Comparison of ENCODE assay signal across 11 cellular contexts in the genomic region with DNA sequence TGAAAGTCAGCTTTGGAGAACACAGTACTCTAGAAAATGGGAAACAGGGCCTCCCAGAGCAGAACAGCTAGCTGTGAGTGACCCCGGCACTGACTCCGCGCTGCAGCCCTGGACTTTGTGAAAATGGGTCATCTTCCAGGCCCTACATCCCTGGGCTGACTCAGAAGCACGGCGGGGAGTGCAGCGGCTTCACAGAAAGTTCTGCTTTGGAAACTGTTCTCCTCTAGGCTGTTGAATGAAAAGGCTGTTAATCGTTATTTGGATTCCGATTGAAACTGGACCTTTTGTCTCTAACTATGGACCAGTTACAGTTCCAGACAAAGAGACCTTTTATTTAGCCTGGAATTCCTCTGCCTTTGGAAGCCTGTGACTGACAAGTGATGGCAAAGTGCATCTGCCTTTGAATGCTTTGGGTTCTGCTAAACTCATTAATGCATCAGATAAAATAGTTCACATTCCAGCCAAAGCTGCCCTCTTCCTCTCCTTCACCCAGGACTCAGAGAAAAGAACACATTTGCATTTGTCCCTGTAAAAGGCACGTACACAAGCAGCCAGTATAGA.
DNase-seq lines count a peak whose midpoint lies in the region; ATAC-seq and TF ChIP-seq lines count a peak whose summit lies in the region.
"Had no signal": no experiment of that assay in that cellular context is flagged by ENCODE, and none has a peak within 500 bp of the region (broad histone marks: within the 10 kb centered on the region; RNA-seq: fewer than 3 reads in every experiment).

No MANE protein-coding gene starts in this region.

- H3K9me3 ChIP-seq in HUES64 (ENCODE audit: insufficient read depth, low read depth, low read length): no peaks in the 10 kb centered on the region
- H3K9me3 ChIP-seq in smooth muscle cell (replicated peaks; ENCODE audit: low read depth): no peaks in the 10 kb centered on the region

- 28% methylated on average over 9 of the region's 9 CpGs for WGBS in HUES64
- WGBS in smooth muscle cell (ENCODE audit: low lambda C conversion rate): 3% methylated on average over 9 of the region's 9 CpGs

- H3K4me2 ChIP-seq in smooth muscle cell: peak overlapping the region; percentile 52

- ATAC-seq in HG02938 (IDR thresholded peaks at IDR 0.05; ENCODE audit: unreplicated experiment) (no peak), HG02840 (IDR thresholded peaks at IDR 0.05; ENCODE audit: low FRiP score, unreplicated experiment) (no peak), GM18498 (IDR thresholded peaks at IDR 0.05; ENCODE audit: unreplicated experiment) (no peak)

- H3K27ac ChIP-seq in HUES64 (ENCODE audit: low read depth, low read length) (peak overlapping the region; percentile 83), smooth muscle cell (ENCODE audit: low read depth) (peak overlapping the region; percentile 15)

- peak overlapping the region; percentile 38 for H2AFZ ChIP-seq in smooth muscle cell (ENCODE audit: low read depth)

- H3K79me2 ChIP-seq in smooth muscle cell (ENCODE audit: low read depth): no peaks in the 10 kb centered on the region

- H3K27me3 ChIP-seq in HUES64 (ENCODE audit: insufficient read depth, low read length): no peaks in the 10 kb centered on the region
- no peaks in the 10 kb centered on the region for H3K27me3 ChIP-seq in smooth muscle cell (ENCODE audit: low read depth)

- H4K20me1 ChIP-seq in smooth muscle cell (ENCODE audit: low read depth): no peaks in the 10 kb centered on the region

- H3K36me3 ChIP-seq in HUES64 (ENCODE audit: insufficient read depth, low read length) (no peaks in the 10 kb centered on the region), smooth muscle cell (ENCODE audit: low read depth) (no peaks in the 10 kb centered on the region)

- TF ChIP-seq CTCF in smooth muscle cell (IDR thresholded peaks at IDR 0.05; ENCODE audit: borderline replicate concordance, insufficient read depth, poor library complexity, severe bottlenecking): no peak

- H3K4me3 ChIP-seq in HUES64 (ENCODE audit: low read length) (no peak overlapping the region), smooth muscle cell (no peak overlapping the region)
- H3K4me3 ChIP-seq: coronary artery had no signal

- DNase-seq in ecto neural progenitor cell (ENCODE audit: low spot score) (peak; percentile 63), left kidney (ENCODE audit: low read depth, low spot score) (peak; percentile 53), smooth muscle cell (lab: John Stamatoyannopoulos, UW; ENCODE audit: unreplicated experiment) (no peak), NCI-H187 treated with DMSO at 0.1 percent for 48 hours (lab: John Stamatoyannopoulos, UW) (no peak)
- DNase-seq: activated CD4-positive, alpha-beta T cell treated with anti-CD3 and anti-CD28 coated beads for 48 hours; NK-92 treated with Interleukin-12 subunit alpha and Interleukin-12 subunit beta, amount 100 ng/mL, for 24 hours had no signal

- peaks cover 21% of the 10 kb centered on the region for H3K4me1 ChIP-seq in HUES64 (ENCODE audit: insufficient read depth, low read length)
- H3K4me1 ChIP-seq in smooth muscle cell (ENCODE audit: low read depth): peaks cover 24% of the 10 kb centered on the region

- H3F3A ChIP-seq in smooth muscle cell (ENCODE audit: low read depth): peaks cover 21% of the 10 kb centered on the region

- H3K9ac ChIP-seq in HUES64 (ENCODE audit: low read depth, low read length): peak overlapping the region; percentile 30; the same call in 1 of the 2 replicates
- H3K9ac ChIP-seq in smooth muscle cell (ENCODE audit: low read depth): no peak overlapping the region

Comparison
In these comparisons a context has a peak if more than half of its experiments do, and no peak if none do; other contexts are left out.
1. DNase-seq: peak in ecto neural progenitor cell (single experiment) and left kidney (single experiment); none in smooth muscle cell (single experiment) and NCI-H187 treated with DMSO at 0.1 percent for 48 hours (single experiment).